13 cellular contexts compared by ENCODE assay signal in the genomic region with DNA sequence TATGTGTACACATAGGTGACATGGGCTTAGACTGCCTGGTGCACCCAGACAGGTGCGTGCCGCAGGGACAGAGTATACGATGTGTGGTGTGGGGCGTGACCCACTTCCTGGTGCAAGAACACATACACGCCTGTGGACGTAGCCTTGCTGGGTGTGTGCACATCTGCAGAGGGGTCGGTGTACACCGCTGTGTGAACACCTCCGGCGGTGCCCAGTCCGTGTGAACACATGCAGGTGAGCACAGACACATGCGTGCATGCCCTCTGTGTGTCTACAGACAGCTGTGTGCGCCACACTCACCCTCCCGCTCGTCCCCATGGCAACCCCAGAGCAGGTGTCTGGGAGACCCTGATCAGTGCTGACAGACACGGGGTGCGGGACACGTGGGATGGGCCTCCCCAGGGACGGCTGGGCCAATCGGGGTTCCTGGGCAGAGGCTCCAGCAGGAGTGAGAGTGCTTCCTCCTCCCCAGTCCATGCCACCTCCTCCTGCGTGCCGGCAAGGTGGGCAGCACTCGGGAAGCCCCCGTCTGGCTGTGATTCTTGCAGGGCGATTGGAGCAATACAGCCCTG. TPM values are rescaled to one million over a fixed set of nuclear protein-coding genes. Genes with fewer than 3 reads are reported as not detected.
DNase-seq lines count a peak whose midpoint lies in the region; ATAC-seq and TF ChIP-seq lines count a peak whose summit lies in the region.
"Had no signal": no experiment of that assay in that cellular context is flagged by ENCODE, and none has a peak within 500 bp of the region (broad histone marks: within the 10 kb centered on the region; RNA-seq: fewer than 3 reads in every experiment).

No MANE protein-coding gene starts in this region.

- no peak for ATAC-seq in SK-N-SH treated with all-trans-retinoic acid at 6 μM for 48 hours
- ATAC-seq in stimulated activated memory B cell treated with anti-CD40 and anti-IgM and Interleukin-4, amounts not matched to agents 10 μg/mL and 1 μg/mL and 100 μg/mL, for 72 hours, result peak; percentile 25
- ATAC-seq in activated T-helper 17 cell treated with anti-CD3 and anti-CD28 coated beads, Interleukin-2, amount 50 U/mL, for 72 hours (replicated peaks), result no peak

- H3K36me3 Mint-ChIP-seq in stimulated activated memory B cell treated with anti-CD40 and anti-IgM and Interleukin-4, amounts not matched to agents 10 μg/mL and 1 μg/mL and 100 μg/mL, for 72 hours, result no peaks in the 10 kb centered on the region
- no peaks in the 10 kb centered on the region for H3K36me3 Mint-ChIP-seq in activated T-helper 17 cell treated with anti-CD3 and anti-CD28 coated beads, Interleukin-2, amount 50 U/mL, for 72 hours (ENCODE audit: low read depth)

- no peak overlapping the region for H3K4me3 Mint-ChIP-seq in stimulated activated memory B cell treated with anti-CD40 and anti-IgM and Interleukin-4, amounts not matched to agents 10 μg/mL and 1 μg/mL and 100 μg/mL, for 72 hours
- no peak overlapping the region for H3K4me3 Mint-ChIP-seq in activated T-helper 17 cell treated with anti-CD3 and anti-CD28 coated beads, Interleukin-2, amount 50 U/mL, for 72 hours

- no peak overlapping the region for H3K27ac ChIP-seq in SK-N-SH (ENCODE audit: low read depth in 2 of 2, low read length in 1 of 2)
- peak overlapping the region; percentile 24 for H3K27ac ChIP-seq in left ventricle myocardium inferior (replicated peaks)
- H3K27ac ChIP-seq in RWPE1, result no peak overlapping the region

- DNase-seq in SK-N-SH (peak; percentile 34), NCI-H2171 treated with DMSO at 0.1 percent for 48 hours (lab: John Stamatoyannopoulos, UW) (peak; percentile 59), left ventricle myocardium inferior (peak; percentile 12), occipital lobe (lab: John Stamatoyannopoulos, UW) (no peak), RWPE1 (ENCODE audit: low spot score) (no peak)
- DNase-seq: AML-193; effector CD4-positive, alpha-beta T cell; heart right ventricle; KBM-7; stimulated activated naive CD4-positive, alpha-beta T cell treated with Interleukin-2 at 50 U/mL for 16 hours had no signal

- intact Hi-C loops in left ventricle myocardium inferior (cut with micrococcal nuclease), result no loop called here

- peaks cover 73% of the 10 kb centered on the region for H3K27me3 Mint-ChIP-seq in stimulated activated memory B cell treated with anti-CD40 and anti-IgM and Interleukin-4, amounts not matched to agents 10 μg/mL and 1 μg/mL and 100 μg/mL, for 72 hours
- peaks cover 22% of the 10 kb centered on the region for H3K27me3 Mint-ChIP-seq in activated T-helper 17 cell treated with anti-CD3 and anti-CD28 coated beads, Interleukin-2, amount 50 U/mL, for 72 hours

- H3K4me2 ChIP-seq in SK-N-SH, result no peak overlapping the region

- H3K79me2 ChIP-seq in SK-N-SH (ENCODE audit: insufficient read depth), result no peaks in the 10 kb centered on the region

- no peak for TF ChIP-seq EP300 in SK-N-SH (IDR thresholded peaks at IDR 0.05; ENCODE audit: borderline replicate concordance in 1 of 2, low read depth in 1 of 2, low read length in 1 of 2)

- no peak for TF ChIP-seq CTCF in SK-N-SH (IDR thresholded peaks at IDR 0.05)
- TF ChIP-seq CTCF in left ventricle myocardium inferior (IDR thresholded peaks at IDR 0.05; ENCODE audit: borderline replicate concordance), result no peak
- no peak for TF ChIP-seq CTCF in RWPE1 (conservative IDR thresholded peaks at IDR 0.05; ENCODE audit: low read depth)

- H3K4me3 ChIP-seq in SK-N-SH (ENCODE audit: low read depth in 2 of 2, low read length in 1 of 2), result no peak overlapping the region
- no peak overlapping the region for H3K4me3 ChIP-seq in left ventricle myocardium inferior
- H3K4me3 ChIP-seq: heart right ventricle had no signal

- POLR2A ChIA-PET in SK-N-SH (lab: Yijun Ruan, JAX) (no interaction called here), RWPE1 (lab: Yijun Ruan, JAX; ENCODE audit: low non-redundant PET) (no interaction called here)

- H3F3A ChIP-seq in SK-N-SH (replicated peaks; ENCODE audit: insufficient read depth), result no peaks in the 10 kb centered on the region

- H3K36me3 ChIP-seq in SK-N-SH (replicated peaks in 1 of 2; ENCODE audit: control insufficient read depth in 1 of 2, insufficient read depth in 2 of 2, low read length in 1 of 2) (no peaks in the 10 kb centered on the region), left ventricle myocardium inferior (peaks cover 9% of the 10 kb centered on the region)

- H3K27me3 ChIP-seq in SK-N-SH (ENCODE audit: insufficient read depth), result peaks cover 10% of the 10 kb centered on the region; the same call in 1 of the 2 replicates
- peaks cover 5% of the 10 kb centered on the region for H3K27me3 ChIP-seq in left ventricle myocardium inferior (ENCODE audit: low read depth)

- H4K20me1 ChIP-seq in SK-N-SH (ENCODE audit: insufficient read depth), result no peaks in the 10 kb centered on the region

- peaks cover 0 to 30% of the 10 kb centered on the region in 2 experiments; a peak in 1 of 4 replicates for H3K4me1 ChIP-seq in SK-N-SH (ENCODE audit: control insufficient read depth in 1 of 2, insufficient read depth in 2 of 2, low read depth in 1 of 2, low read length in 1 of 2)
- peaks cover 52% of the 10 kb centered on the region for H3K4me1 ChIP-seq in left ventricle myocardium inferior

- H3K9me2 ChIP-seq in SK-N-SH, result no peaks in the 10 kb centered on the region

- H3K9ac ChIP-seq in SK-N-SH, result no peak overlapping the region

- TF ChIP-seq RAD21 in SK-N-SH (IDR thresholded peaks at IDR 0.05; ENCODE audit: low read length), result no peak

- peaks cover 13% of the 10 kb centered on the region for H3K9me3 Mint-ChIP-seq in stimulated activated memory B cell treated with anti-CD40 and anti-IgM and Interleukin-4, amounts not matched to agents 10 μg/mL and 1 μg/mL and 100 μg/mL, for 72 hours
- peaks cover 7% of the 10 kb centered on the region for H3K9me3 Mint-ChIP-seq in activated T-helper 17 cell treated with anti-CD3 and anti-CD28 coated beads, Interleukin-2, amount 50 U/mL, for 72 hours

- CTCF ChIA-PET in SK-N-SH (lab: Yijun Ruan, JAX), result interaction anchor here (0.8 kb wide), 1 partner anchor 16 kb away, joined by 4 read pairs; no protein-coding TSS in a partner anchor
- CTCF ChIA-PET in RWPE1 (lab: Yijun Ruan, JAX), result interaction anchor here (0.7 kb wide), 1 partner anchor 12 kb away, joined by 3 read pairs; no protein-coding TSS in a partner anchor

- H3K4me1 Mint-ChIP-seq in stimulated activated memory B cell treated with anti-CD40 and anti-IgM and Interleukin-4, amounts not matched to agents 10 μg/mL and 1 μg/mL and 100 μg/mL, for 72 hours, result no peaks in the 10 kb centered on the region
- peaks cover 8% of the 10 kb centered on the region for H3K4me1 Mint-ChIP-seq in activated T-helper 17 cell treated with anti-CD3 and anti-CD28 coated beads, Interleukin-2, amount 50 U/mL, for 72 hours

- H2AFZ ChIP-seq in SK-N-SH (ENCODE audit: low read depth), result no peak overlapping the region

- H3K27ac Mint-ChIP-seq in stimulated activated memory B cell treated with anti-CD40 and anti-IgM and Interleukin-4, amounts not matched to agents 10 μg/mL and 1 μg/mL and 100 μg/mL, for 72 hours, result no peak overlapping the region
- no peak overlapping the region for H3K27ac Mint-ChIP-seq in activated T-helper 17 cell treated with anti-CD3 and anti-CD28 coated beads, Interleukin-2, amount 50 U/mL, for 72 hours

- H3K9me3 ChIP-seq in SK-N-SH, result no peaks in the 10 kb centered on the region
- H3K9me3 ChIP-seq in left ventricle myocardium inferior (replicated peaks), result no peaks in the 10 kb centered on the region

- 72% methylated on average over 14 of the region's 25 CpGs for whole genome bisulfite sequencing in SK-N-SH (ENCODE audit: low lambda C conversion rate)

TF ChIP-seq in SK-N-SH, 30 proteins besides CTCF, POLR2A, EP300 and RAD21 (continues in another document):
- TF ChIP-seq TAF1 (IDR thresholded peaks at IDR 0.05; ENCODE audit: borderline replicate concordance, low read depth, low read length) (no peak), JUND (IDR thresholded peaks at IDR 0.05) (no peak), POLR2AphosphoS5 (IDR thresholded peaks at IDR 0.05; ENCODE audit: low read depth, low read length) (no peak), FOXM1 (IDR thresholded peaks at IDR 0.05; ENCODE audit: low read depth) (no peak), NFIC (IDR thresholded peaks at IDR 0.05; ENCODE audit: borderline replicate concordance) (no peak), GABPA (IDR thresholded peaks at IDR 0.05; ENCODE audit: low read depth) (no peak)
- TF ChIP-seq, protein P1, sequence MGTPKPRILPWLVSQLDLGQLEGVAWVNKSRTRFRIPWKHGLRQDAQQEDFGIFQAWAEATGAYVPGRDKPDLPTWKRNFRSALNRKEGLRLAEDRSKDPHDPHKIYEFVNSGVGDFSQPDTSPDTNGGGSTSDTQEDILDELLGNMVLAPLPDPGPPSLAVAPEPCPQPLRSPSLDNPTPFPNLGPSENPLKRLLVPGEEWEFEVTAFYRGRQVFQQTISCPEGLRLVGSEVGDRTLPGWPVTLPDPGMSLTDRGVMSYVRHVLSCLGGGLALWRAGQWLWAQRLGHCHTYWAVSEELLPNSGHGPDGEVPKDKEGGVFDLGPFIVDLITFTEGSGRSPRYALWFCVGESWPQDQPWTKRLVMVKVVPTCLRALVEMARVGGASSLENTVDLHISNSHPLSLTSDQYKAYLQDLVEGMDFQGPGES (IDR thresholded peaks at IDR 0.05; ENCODE audit: low read depth, low read length), result no peak

TF ChIP-seq in SK-N-SH treated with all-trans-retinoic acid at 6 μM for 48 hours, 23 proteins besides CTCF, POLR2A, EP300 and RAD21:
- TF ChIP-seq OSR1 (CRISPR knock-in tag; IDR thresholded peaks at IDR 0.05), result no peak
- TF ChIP-seq ISL1 (CRISPR knock-in tag; IDR thresholded peaks at IDR 0.05), result no peak
- no peak for TF ChIP-seq RARB (CRISPR knock-in tag; IDR thresholded peaks at IDR 0.05)
- no peak for TF ChIP-seq ZC3H10 (CRISPR knock-in tag; IDR thresholded peaks at IDR 0.05)

RNA-seq across cellular contexts. Expression of a gene that starts 23.4 kb away (rescaled TPM):
- 0.05 and 0.06 TPM in 2 replicates for polyA plus RNA-seq in SK-N-SH (2012; rRNA removed)
- 0.01 and 0.03 TPM in 2 replicates for polyA plus RNA-seq in SK-N-SH (2012; cell fraction: cytosol; rRNA removed)
- 0.01 and 0.05 TPM in 2 replicates for polyA plus RNA-seq in SK-N-SH (2012; cell fraction: nucleus; rRNA removed)
- 10.5 TPM for total RNA-seq in left ventricle myocardium inferior
- total RNA-seq in activated T-helper 17 cell treated with anti-CD3 and anti-CD28 coated beads, Interleukin-2, amount 50 U/mL, for 72 hours, result under 1 TPM; 0.06 to 0.19 TPM
- 9.5 TPM for total RNA-seq in occipital lobe

Comparison
In these comparisons a context has a peak if more than half of its experiments do, and no peak if none do; other contexts are left out.
1. DNase-seq: peak in SK-N-SH (single experiment), NCI-H2171 treated with DMSO at 0.1 percent for 48 hours (single experiment) and left ventricle myocardium inferior (single experiment); none in occipital lobe (single experiment) and RWPE1 (single experiment).